Comparison of ENCODE assay signal across 30 cellular contexts in genomic region chr3:195384952-195385351, GRCh38. TPM values are rescaled to one million over a fixed set of nuclear protein-coding genes. Genes with fewer than 3 reads are reported as not detected.
DNase-seq lines count a peak whose midpoint lies in the region; ATAC-seq and TF ChIP-seq lines count a peak whose summit lies in the region.
"Had no signal": no experiment of that assay in that cellular context is flagged by ENCODE, and none has a peak within 500 bp of the region (broad histone marks: within the 10 kb centered on the region; RNA-seq: fewer than 3 reads in every experiment).

No MANE protein-coding gene starts in this region.

- TF ChIP-seq EP300 in Ishikawa (IDR thresholded peaks at IDR 0.05; ENCODE audit: borderline replicate concordance): peak; percentile 49; the same call in 1 of the 2 replicates

- no peaks in the 10 kb centered on the region for H3K36me3 ChIP-seq in breast epithelium
- H3K36me3 ChIP-seq: brain microvascular endothelial cell, colonic mucosa, gastrocnemius medialis had no signal

- CTCF ChIA-PET in MCF 10A (lab: Yijun Ruan, JAX): interaction anchor here (0.7 to 1.1 kb wide), 2 partner anchors 10 to 115 kb away, joined by 3 read pairs; no protein-coding TSS in a partner anchor

- H3K4me3 ChIP-seq in breast epithelium: no peak overlapping the region
- H3K4me3 ChIP-seq: colonic mucosa, esophagus squamous epithelium, gastrocnemius medialis, GM23248, hepatocyte had no signal

- ATAC-seq in effector memory CD8-positive, alpha-beta T cell (replicated peaks): no peak
- ATAC-seq in HG02588 (IDR thresholded peaks at IDR 0.05; ENCODE audit: unreplicated experiment): no peak
- no peak for ATAC-seq in GM19452 (IDR thresholded peaks at IDR 0.05; ENCODE audit: unreplicated experiment)
- no peak for ATAC-seq in HG03175 (IDR thresholded peaks at IDR 0.05; ENCODE audit: unreplicated experiment)
- ATAC-seq: gastrocnemius medialis, left cardiac atrium had no signal

- DNase-seq in MCF 10A (ENCODE audit: unreplicated experiment) (no peak), breast epithelium (ENCODE audit: low spot score in 2 of 2) (no peak), type B pancreatic cell (ENCODE audit: extremely low spot score, unreplicated experiment) (no peak)
- no peak for DNase-seq in effector memory CD8-positive, alpha-beta T cell
- DNase-seq: 8988T; activated CD4-positive, alpha-beta T cell treated with anti-CD3 and anti-CD28 coated beads for 48 hours; activated naive CD4-positive, alpha-beta T cell treated with Interleukin-2 at 50 U/mL for 16 hours; activated T-cell treated with anti-CD3 and anti-CD28 coated beads, Interleukin-2, amount 50 U/mL, for 48 hours; AML-193; CD4-positive, alpha-beta memory T cell; colonic mucosa; DMS 273 treated with DMSO at 0.1 percent for 48 hours; esophagus squamous epithelium; gastrocnemius medialis; GM23248; KG1; left cardiac atrium; NCI-H1436; NCI-H2107; NCI-H446 treated with DMSO at 0.1 percent for 48 hours; nucleus accumbens; stimulated activated naive CD4-positive, alpha-beta T cell treated with Interleukin-2 at 50 U/mL for 16 hours; T-helper 9 cell had no signal

- POLR2A ChIA-PET in MCF 10A (lab: Yijun Ruan, JAX): interaction anchor here (1.5 kb wide), 1 partner anchor 32 kb away, joined by 5 read pairs; no protein-coding TSS in a partner anchor

- H3K4me1 Mint-ChIP-seq in MCF 10A (ENCODE audit: insufficient read depth, unreplicated experiment) (peaks cover 19% of the 10 kb centered on the region), type B pancreatic cell (ENCODE audit: unreplicated experiment) (peaks cover 20% of the 10 kb centered on the region)
- H3K4me1 Mint-ChIP-seq in effector memory CD8-positive, alpha-beta T cell (ENCODE audit: low read depth in 2 of 2): peaks cover 16 to 48% of the 10 kb centered on the region in 2 donors

- H3K27me3 Mint-ChIP-seq in MCF 10A (ENCODE audit: insufficient read depth, unreplicated experiment): no peaks in the 10 kb centered on the region
- no peaks in the 10 kb centered on the region for H3K27me3 Mint-ChIP-seq in effector memory CD8-positive, alpha-beta T cell
- H3K27me3 Mint-ChIP-seq in type B pancreatic cell: no peaks in the 10 kb centered on the region
- H3K27me3 Mint-ChIP-seq: CD4-positive, alpha-beta memory T cell had no signal

- no peak overlapping the region for H3K27ac ChIP-seq in breast epithelium
- H3K27ac ChIP-seq: brain microvascular endothelial cell, colonic mucosa, esophagus squamous epithelium, gastrocnemius medialis, GM23248, hepatocyte, VCaP had no signal

- H3K36me3 Mint-ChIP-seq in MCF 10A (ENCODE audit: insufficient read depth, unreplicated experiment): no peaks in the 10 kb centered on the region
- peaks cover 24% of the 10 kb centered on the region for H3K36me3 Mint-ChIP-seq in effector memory CD8-positive, alpha-beta T cell (ENCODE audit: insufficient read depth)
- H3K36me3 Mint-ChIP-seq in type B pancreatic cell: peaks cover 10% of the 10 kb centered on the region

- TF ChIP-seq RAD21 in Ishikawa (IDR thresholded peaks at IDR 0.05; ENCODE audit: low read depth): no peak

- H3K27me3 ChIP-seq in breast epithelium: no peaks in the 10 kb centered on the region
- H3K27me3 ChIP-seq: brain microvascular endothelial cell, colonic mucosa, esophagus squamous epithelium, gastrocnemius medialis, hepatocyte had no signal

- no peak for TF ChIP-seq CTCF in MCF 10A (IDR thresholded peaks at IDR 0.05; ENCODE audit: unreplicated experiment)
- TF ChIP-seq CTCF in breast epithelium (IDR thresholded peaks at IDR 0.05): no peak
- no peak for TF ChIP-seq CTCF in type B pancreatic cell (conservative IDR thresholded peaks at IDR 0.05)

- H3K9me3 ChIP-seq in breast epithelium: no peaks in the 10 kb centered on the region
- H3K9me3 ChIP-seq: colonic mucosa, esophagus squamous epithelium, gastrocnemius medialis had no signal

- peak overlapping the region; percentile 3 for H3K27ac Mint-ChIP-seq in MCF 10A (ENCODE audit: low read depth, unreplicated experiment)
- peak overlapping the region; percentile 19 to 27 for H3K27ac Mint-ChIP-seq in effector memory CD8-positive, alpha-beta T cell
- peak overlapping the region; percentile 89 for H3K27ac Mint-ChIP-seq in type B pancreatic cell

- no peaks in the 10 kb centered on the region for H3K9me3 Mint-ChIP-seq in MCF 10A (ENCODE audit: unreplicated experiment)
- no peaks in the 10 kb centered on the region for H3K9me3 Mint-ChIP-seq in effector memory CD8-positive, alpha-beta T cell
- peaks cover 5% of the 10 kb centered on the region for H3K9me3 Mint-ChIP-seq in type B pancreatic cell
- H3K9me3 Mint-ChIP-seq: CD4-positive, alpha-beta memory T cell had no signal

- H3K4me3 Mint-ChIP-seq in MCF 10A (ENCODE audit: unreplicated experiment) (no peak overlapping the region), type B pancreatic cell (no peak overlapping the region)
- no peak overlapping the region for H3K4me3 Mint-ChIP-seq in effector memory CD8-positive, alpha-beta T cell
- H3K4me3 Mint-ChIP-seq: CD4-positive, alpha-beta memory T cell had no signal

- no peak for TF ChIP-seq POLR2A in breast epithelium (IDR thresholded peaks at IDR 0.05)

- no TSS peak for BruUV-seq in MCF 10A (replicated peaks; lab: Mats Ljungman, UMichigan)

- no peaks in the 10 kb centered on the region for H3K4me1 ChIP-seq in breast epithelium
- H3K4me1 ChIP-seq: colonic mucosa had no signal

- intact Hi-C loops in MCF 10A (cut with micrococcal nuclease): no loop called here
- intact Hi-C loops in breast epithelium (cut with DNase I; ENCODE audit: low total_unique reads): no loop called here

TF ChIP-seq in Ishikawa, 13 proteins besides CTCF, POLR2A, EP300 and RAD21:
- peak; percentile 91 for TF ChIP-seq TEAD4 (IDR thresholded peaks at IDR 0.05)
- TF ChIP-seq EGR1 (IDR thresholded peaks at IDR 0.05): no peak

RNA-seq across cellular contexts. Expression of gene ACAP2, which starts 57.9 kb away (rescaled TPM):
- total RNA-seq in MCF 10A (2022): 53.2 and 64.3 TPM in 2 replicates
- total RNA-seq in breast epithelium: 10 to 100 TPM; 60.0 to 87.1 (median 63.0) TPM
- 36.6 and 36.9 TPM in 2 replicates for total RNA-seq in type B pancreatic cell (ENCODE audit: low replicate concordance)

Comparison
In these comparisons a context has a peak if more than half of its experiments do, and no peak if none do; other contexts are left out.
1. H3K27ac Mint-ChIP-seq: peak in every context shown above with its lines; median percentile 89 in type B pancreatic cell; 23 in effector memory CD8-positive, alpha-beta T cell; 3 in MCF 10A.